Comparison of ENCODE assay signal across 25 cellular contexts in the genomic region with DNA sequence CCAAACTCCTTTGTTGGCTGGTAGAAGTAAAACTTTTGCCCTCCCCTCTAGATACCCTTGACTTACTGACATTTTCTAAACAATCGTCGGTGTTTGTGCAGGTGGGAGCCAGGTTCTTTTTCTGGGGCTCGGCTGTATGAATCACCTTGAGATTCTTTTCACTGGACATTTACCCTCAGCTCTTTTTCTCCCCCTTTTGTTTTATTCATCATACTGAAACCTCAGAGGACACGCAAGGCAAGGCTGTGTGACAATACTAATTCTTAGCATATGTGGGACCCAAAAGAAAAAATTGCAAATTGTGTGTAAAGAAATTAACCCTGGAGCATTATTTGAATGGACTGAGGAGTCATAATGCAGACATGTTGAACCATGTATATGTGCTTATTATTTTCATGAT.
"Had no signal": no experiment of that assay in that cellular context is flagged by ENCODE, and none has a peak within 500 bp of the region (broad histone marks: within the 10 kb centered on the region; RNA-seq: fewer than 3 reads in every experiment).

No MANE protein-coding gene starts in this region.

- ATAC-seq: naive thymus-derived CD8-positive, alpha-beta T cell; natural killer cell treated with Interleukin-12 subunit alpha and Interleukin-12 subunit beta and Interleukin-15 and Interleukin-18, amount 100 ng/mL, for 72 hours; pancreas; psoas muscle; right cardiac atrium; right lobe of liver; stimulated activated effector memory CD8-positive, alpha-beta T cell treated with anti-CD3 and anti-CD28 coated beads, Interleukin-12 subunit alpha, Interleukin-12 subunit beta, amount 100 ng/mL, for 72 hours; stimulated activated naive B cell treated with anti-CD40 and anti-IgM and Interleukin-4, amounts not matched to agents 10 μg/mL and 1 μg/mL and 100 μg/mL, for 72 hours had no signal

- H3K36me3 ChIP-seq: neutrophil, pancreas, right lobe of liver, sigmoid colon, stomach, thoracic aorta, thyroid gland, tibial nerve, upper lobe of left lung, vagina had no signal

- DNase-seq: naive thymus-derived CD8-positive, alpha-beta T cell; nephron progenitor cell; nucleus accumbens; pancreas; psoas muscle; right cardiac atrium; right lobe of liver; sigmoid colon; small intestine; stimulated activated CD4-positive, alpha-beta T cell treated with anti-CD3 and anti-CD28 coated beads, Interleukin-15, amount 100 ng/mL, for 24 hours; stimulated activated CD4-positive, alpha-beta T cell treated with anti-CD3 and anti-CD28 coated beads, Interleukin-2, amount 100 ng/mL, for 24 hours; stimulated activated CD4-positive, alpha-beta T cell treated with anti-CD3 and anti-CD28 coated beads, Interleukin-2, amount 100 ng/mL, for 48 hours; stimulated activated CD4-positive, alpha-beta T cell treated with anti-CD3 and anti-CD28 coated beads, Interleukin-4, amount 100 ng/mL, for 24 hours; stimulated activated naive B cell treated with anti-CD40 and anti-IgM and Interleukin-4, amounts not matched to agents 10 μg/mL and 1 μg/mL and 100 μg/mL, for 72 hours; stimulated activated naive CD4-positive, alpha-beta T cell treated with Interleukin-2 at 50 U/mL for 16 hours; stomach; thyroid gland; trophoblast cell; upper lobe of left lung had no signal

- H3K9me3 ChIP-seq: neutrophil, pancreas, psoas muscle, right lobe of liver, sigmoid colon, thoracic aorta, thyroid gland, tibial nerve, upper lobe of left lung, vagina had no signal

- H3K4me3 ChIP-seq: pancreas, psoas muscle, right lobe of liver, sigmoid colon, stomach, thoracic aorta, thyroid gland, tibial nerve, upper lobe of left lung, vagina had no signal

- H3K27me3 ChIP-seq: neutrophil, right lobe of liver, sigmoid colon, stomach, thyroid gland, upper lobe of left lung, vagina had no signal

- H3K4me1 ChIP-seq: pancreas, psoas muscle, right lobe of liver, sigmoid colon, stomach, thyroid gland, tibial nerve, upper lobe of left lung, vagina had no signal
